Comparison of ENCODE assay signal across 14 cellular contexts in genomic region chr2:183868707-183869106, GRCh38.
DNase-seq lines count a peak whose midpoint lies in the region; ATAC-seq and TF ChIP-seq lines count a peak whose summit lies in the region.
"Had no signal": no experiment of that assay in that cellular context is flagged by ENCODE, and none has a peak within 500 bp of the region (broad histone marks: within the 10 kb centered on the region; RNA-seq: fewer than 3 reads in every experiment).

No MANE protein-coding gene starts in this region.

- DNase-seq in kidney tubule cell (ENCODE audit: low spot score) (peak; percentile 49), NCI-H524 (lab: John Stamatoyannopoulos, UW) (no peak), medulla oblongata (ENCODE audit: extremely low spot score) (no peak)
- no peak for DNase-seq in activated CD4-positive, alpha-beta T cell treated with anti-CD3 and anti-CD28 coated beads, Interleukin-2, amount 50 U/mL, for 1 hour
- DNase-seq: activated CD8-positive, alpha-beta memory T cell treated with anti-CD3 and anti-CD28 coated beads, Interleukin-2, amount 50 U/mL, for 48 hours; islet precursor cell; NCI-H1092; NCI-H526; SHP77 treated with DMSO at 0.1 percent for 48 hours had no signal

- no peak for TF ChIP-seq CTCF in VCaP (conservative IDR thresholded peaks at IDR 0.05)

- ATAC-seq in GM18870 (IDR thresholded peaks at IDR 0.05; ENCODE audit: unreplicated experiment) (peak; percentile 58), HG03457 (IDR thresholded peaks at IDR 0.05; ENCODE audit: unreplicated experiment) (peak; percentile 85), GM18519 (IDR thresholded peaks at IDR 0.05; ENCODE audit: low FRiP score, unreplicated experiment) (no peak)

- 0 out of 2 replicates have a peak overlapping the region, but pooled peaks have one; percentile 7 for H3K27ac ChIP-seq in VCaP
- H3K27ac ChIP-seq: C4-2B had no signal
